ENCODE assay signal across 1 cellular context in genomic region chr6:148987982-148988381, GRCh38.
TF ChIP-seq lines count a peak whose summit lies in the region.

No MANE protein-coding gene starts in this region.

TF ChIP-seq in H1, 55 proteins besides CTCF, POLR2A, EP300 and RAD21 (continued from another document):
- TF ChIP-seq, protein P1, sequence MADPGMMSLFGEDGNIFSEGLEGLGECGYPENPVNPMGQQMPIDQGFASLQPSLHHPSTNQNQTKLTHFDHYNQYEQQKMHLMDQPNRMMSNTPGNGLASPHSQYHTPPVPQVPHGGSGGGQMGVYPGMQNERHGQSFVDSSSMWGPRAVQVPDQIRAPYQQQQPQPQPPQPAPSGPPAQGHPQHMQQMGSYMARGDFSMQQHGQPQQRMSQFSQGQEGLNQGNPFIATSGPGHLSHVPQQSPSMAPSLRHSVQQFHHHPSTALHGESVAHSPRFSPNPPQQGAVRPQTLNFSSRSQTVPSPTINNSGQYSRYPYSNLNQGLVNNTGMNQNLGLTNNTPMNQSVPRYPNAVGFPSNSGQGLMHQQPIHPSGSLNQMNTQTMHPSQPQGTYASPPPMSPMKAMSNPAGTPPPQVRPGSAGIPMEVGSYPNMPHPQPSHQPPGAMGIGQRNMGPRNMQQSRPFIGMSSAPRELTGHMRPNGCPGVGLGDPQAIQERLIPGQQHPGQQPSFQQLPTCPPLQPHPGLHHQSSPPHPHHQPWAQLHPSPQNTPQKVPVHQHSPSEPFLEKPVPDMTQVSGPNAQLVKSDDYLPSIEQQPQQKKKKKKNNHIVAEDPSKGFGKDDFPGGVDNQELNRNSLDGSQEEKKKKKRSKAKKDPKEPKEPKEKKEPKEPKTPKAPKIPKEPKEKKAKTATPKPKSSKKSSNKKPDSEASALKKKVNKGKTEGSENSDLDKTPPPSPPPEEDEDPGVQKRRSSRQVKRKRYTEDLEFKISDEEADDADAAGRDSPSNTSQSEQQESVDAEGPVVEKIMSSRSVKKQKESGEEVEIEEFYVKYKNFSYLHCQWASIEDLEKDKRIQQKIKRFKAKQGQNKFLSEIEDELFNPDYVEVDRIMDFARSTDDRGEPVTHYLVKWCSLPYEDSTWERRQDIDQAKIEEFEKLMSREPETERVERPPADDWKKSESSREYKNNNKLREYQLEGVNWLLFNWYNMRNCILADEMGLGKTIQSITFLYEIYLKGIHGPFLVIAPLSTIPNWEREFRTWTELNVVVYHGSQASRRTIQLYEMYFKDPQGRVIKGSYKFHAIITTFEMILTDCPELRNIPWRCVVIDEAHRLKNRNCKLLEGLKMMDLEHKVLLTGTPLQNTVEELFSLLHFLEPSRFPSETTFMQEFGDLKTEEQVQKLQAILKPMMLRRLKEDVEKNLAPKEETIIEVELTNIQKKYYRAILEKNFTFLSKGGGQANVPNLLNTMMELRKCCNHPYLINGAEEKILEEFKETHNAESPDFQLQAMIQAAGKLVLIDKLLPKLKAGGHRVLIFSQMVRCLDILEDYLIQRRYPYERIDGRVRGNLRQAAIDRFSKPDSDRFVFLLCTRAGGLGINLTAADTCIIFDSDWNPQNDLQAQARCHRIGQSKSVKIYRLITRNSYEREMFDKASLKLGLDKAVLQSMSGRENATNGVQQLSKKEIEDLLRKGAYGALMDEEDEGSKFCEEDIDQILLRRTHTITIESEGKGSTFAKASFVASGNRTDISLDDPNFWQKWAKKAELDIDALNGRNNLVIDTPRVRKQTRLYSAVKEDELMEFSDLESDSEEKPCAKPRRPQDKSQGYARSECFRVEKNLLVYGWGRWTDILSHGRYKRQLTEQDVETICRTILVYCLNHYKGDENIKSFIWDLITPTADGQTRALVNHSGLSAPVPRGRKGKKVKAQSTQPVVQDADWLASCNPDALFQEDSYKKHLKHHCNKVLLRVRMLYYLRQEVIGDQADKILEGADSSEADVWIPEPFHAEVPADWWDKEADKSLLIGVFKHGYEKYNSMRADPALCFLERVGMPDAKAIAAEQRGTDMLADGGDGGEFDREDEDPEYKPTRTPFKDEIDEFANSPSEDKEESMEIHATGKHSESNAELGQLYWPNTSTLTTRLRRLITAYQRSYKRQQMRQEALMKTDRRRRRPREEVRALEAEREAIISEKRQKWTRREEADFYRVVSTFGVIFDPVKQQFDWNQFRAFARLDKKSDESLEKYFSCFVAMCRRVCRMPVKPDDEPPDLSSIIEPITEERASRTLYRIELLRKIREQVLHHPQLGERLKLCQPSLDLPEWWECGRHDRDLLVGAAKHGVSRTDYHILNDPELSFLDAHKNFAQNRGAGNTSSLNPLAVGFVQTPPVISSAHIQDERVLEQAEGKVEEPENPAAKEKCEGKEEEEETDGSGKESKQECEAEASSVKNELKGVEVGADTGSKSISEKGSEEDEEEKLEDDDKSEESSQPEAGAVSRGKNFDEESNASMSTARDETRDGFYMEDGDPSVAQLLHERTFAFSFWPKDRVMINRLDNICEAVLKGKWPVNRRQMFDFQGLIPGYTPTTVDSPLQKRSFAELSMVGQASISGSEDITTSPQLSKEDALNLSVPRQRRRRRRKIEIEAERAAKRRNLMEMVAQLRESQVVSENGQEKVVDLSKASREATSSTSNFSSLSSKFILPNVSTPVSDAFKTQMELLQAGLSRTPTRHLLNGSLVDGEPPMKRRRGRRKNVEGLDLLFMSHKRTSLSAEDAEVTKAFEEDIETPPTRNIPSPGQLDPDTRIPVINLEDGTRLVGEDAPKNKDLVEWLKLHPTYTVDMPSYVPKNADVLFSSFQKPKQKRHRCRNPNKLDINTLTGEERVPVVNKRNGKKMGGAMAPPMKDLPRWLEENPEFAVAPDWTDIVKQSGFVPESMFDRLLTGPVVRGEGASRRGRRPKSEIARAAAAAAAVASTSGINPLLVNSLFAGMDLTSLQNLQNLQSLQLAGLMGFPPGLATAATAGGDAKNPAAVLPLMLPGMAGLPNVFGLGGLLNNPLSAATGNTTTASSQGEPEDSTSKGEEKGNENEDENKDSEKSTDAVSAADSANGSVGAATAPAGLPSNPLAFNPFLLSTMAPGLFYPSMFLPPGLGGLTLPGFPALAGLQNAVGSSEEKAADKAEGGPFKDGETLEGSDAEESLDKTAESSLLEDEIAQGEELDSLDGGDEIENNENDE (IDR thresholded peaks at IDR 0.05; ENCODE audit: insufficient replicate concordance, low read length), result no peak
- no peak for TF ChIP-seq KDM1A (IDR thresholded peaks at IDR 0.05; ENCODE audit: borderline replicate concordance, low read length)
- TF ChIP-seq MAFK (IDR thresholded peaks at IDR 0.05; ENCODE audit: low read depth, low read length), result no peak
- TF ChIP-seq EGR1 (IDR thresholded peaks at IDR 0.05; ENCODE audit: borderline replicate concordance, low read depth, low read length), result no peak
- no peak for TF ChIP-seq TBP (IDR thresholded peaks at IDR 0.05; ENCODE audit: low read depth, low read length)
TF ChIP-seq in H1: peak in this region for 0.
